In genomic region chr1:68168545-68169065, GRCh38 we compare ENCODE assay signal across 30 cellular contexts.
DNase-seq lines count a peak whose midpoint lies in the region; ATAC-seq and TF ChIP-seq lines count a peak whose summit lies in the region.
"Had no signal": no experiment of that assay in that cellular context is flagged by ENCODE, and none has a peak within 500 bp of the region (broad histone marks: within the 10 kb centered on the region; RNA-seq: fewer than 3 reads in every experiment).

No MANE protein-coding gene starts in this region.

- H3K36me3 Mint-ChIP-seq in naive thymus-derived CD8-positive, alpha-beta T cell, result no peaks in the 10 kb centered on the region

- ATAC-seq in Right ventricle myocardium superior (ENCODE audit: poor library complexity) (peak; percentile 32), Right ventricle myocardium inferior (no peak), left lobe of liver (peak; percentile 34), GM18498 (IDR thresholded peaks at IDR 0.05; ENCODE audit: unreplicated experiment) (no peak), GM19397 (IDR thresholded peaks at IDR 0.05; ENCODE audit: unreplicated experiment) (no peak)
- ATAC-seq in naive thymus-derived CD8-positive, alpha-beta T cell, result no peak
- ATAC-seq: activated CD8-positive, alpha-beta T cell treated with anti-CD3 and anti-CD28 coated beads for 36 hours; Panc1 had no signal

- no peak overlapping the region for H3K4me3 ChIP-seq in esophagus muscularis mucosa
- H3K4me3 ChIP-seq: cardiac muscle cell, prostate gland had no signal

- no peak for TF ChIP-seq EP300 in esophagus muscularis mucosa (IDR thresholded peaks at IDR 0.05)

- no peak for TF ChIP-seq CTCF in esophagus muscularis mucosa (IDR thresholded peaks at IDR 0.05)

- peaks cover 34 to 70% (median 60%) of the 10 kb centered on the region in 4 donors for H3K4me1 ChIP-seq in esophagus muscularis mucosa
- H3K4me1 ChIP-seq: prostate gland had no signal

- H3K9me3 Mint-ChIP-seq in naive thymus-derived CD8-positive, alpha-beta T cell, result peaks cover 0 to 4% (median 2%) of the 10 kb centered on the region in 9 donors
- H3K9me3 Mint-ChIP-seq: activated CD8-positive, alpha-beta T cell treated with anti-CD3 and anti-CD28 coated beads for 36 hours; dendritic cell treated with granulocyte-macrophage colony-stimulating factor and Interleukin-4, amounts not matched to agents 40 ng/mL and 50 ng/mL, for 4 days; type B pancreatic cell had no signal

- peaks cover 0 to 3% (median 0%) of the 10 kb centered on the region in 4 donors for H3K36me3 ChIP-seq in esophagus muscularis mucosa
- H3K36me3 ChIP-seq: cardiac muscle cell, prostate gland had no signal

- H3K27me3 Mint-ChIP-seq in naive thymus-derived CD8-positive, alpha-beta T cell, result peaks cover 0 to 35% (median 4%) of the 10 kb centered on the region in 5 donors
- H3K27me3 Mint-ChIP-seq: activated CD8-positive, alpha-beta T cell treated with anti-CD3 and anti-CD28 coated beads for 36 hours; dendritic cell treated with granulocyte-macrophage colony-stimulating factor and Interleukin-4, amounts not matched to agents 40 ng/mL and 50 ng/mL, for 4 days; type B pancreatic cell had no signal

- POLR2A ChIA-PET in naive thymus-derived CD8-positive, alpha-beta T cell (lab: Charles Lee), result no interaction called here

- no peaks in the 10 kb centered on the region for H3K4me1 Mint-ChIP-seq in naive thymus-derived CD8-positive, alpha-beta T cell

- no peaks in the 10 kb centered on the region for H3K27me3 ChIP-seq in esophagus muscularis mucosa
- H3K27me3 ChIP-seq: cardiac muscle cell had no signal

- H3K27ac ChIP-seq in esophagus muscularis mucosa (replicated peaks in 1 of 4), result peak overlapping the region; percentile 25 to 64 (median 47)
- H3K27ac ChIP-seq: cardiac muscle cell, prostate gland had no signal

- TF ChIP-seq POLR2A in esophagus muscularis mucosa (IDR thresholded peaks at IDR 0.05; ENCODE audit: low read depth), result no peak

- no peak overlapping the region for H3K4me3 Mint-ChIP-seq in naive thymus-derived CD8-positive, alpha-beta T cell
- H3K4me3 Mint-ChIP-seq: activated CD8-positive, alpha-beta T cell treated with anti-CD3 and anti-CD28 coated beads for 36 hours; dendritic cell treated with granulocyte-macrophage colony-stimulating factor and Interleukin-4, amounts not matched to agents 40 ng/mL and 50 ng/mL, for 4 days; type B pancreatic cell had no signal

- intact Hi-C loops in Right ventricle myocardium superior (cut with DNase I), result no loop called here
- intact Hi-C loops in Right ventricle myocardium inferior (cut with DNase I), result no loop called here
- intact Hi-C loops in esophagus muscularis mucosa (cut with DNase I), result no loop called here

- H3K27ac Mint-ChIP-seq in naive thymus-derived CD8-positive, alpha-beta T cell, result no peak overlapping the region
- H3K27ac Mint-ChIP-seq: activated CD8-positive, alpha-beta T cell treated with anti-CD3 and anti-CD28 coated beads for 36 hours; dendritic cell treated with granulocyte-macrophage colony-stimulating factor and Interleukin-4, amounts not matched to agents 40 ng/mL and 50 ng/mL, for 4 days; type B pancreatic cell had no signal

- WGBS in esophagus muscularis mucosa, result 47% methylated on average over 4 of the region's 4 CpGs

- no peaks in the 10 kb centered on the region for H3K9me3 ChIP-seq in esophagus muscularis mucosa
- H3K9me3 ChIP-seq: prostate gland had no signal

- DNase-seq in Right ventricle myocardium superior (no peak), Right ventricle myocardium inferior (ENCODE audit: missing footprints) (no peak), esophagus muscularis mucosa (ENCODE audit: extremely low spot score) (peak; percentile 24), left lobe of liver (ENCODE audit: low spot score) (no peak), globus pallidus (ENCODE audit: low spot score) (no peak)
- no peak for DNase-seq in naive thymus-derived CD8-positive, alpha-beta T cell
- DNase-seq: activated CD8-positive, alpha-beta T cell treated with anti-CD3 and anti-CD28 coated beads for 36 hours; activated naive CD4-positive, alpha-beta T cell treated with anti-CD3 and anti-CD28 coated beads, Interleukin-2, amount 50 U/mL, for 16 hours; amygdala; Calu3; DMS79; erythroblast; GDM1; HCEC 1CT; hippocampal formation; Karpas-422; mesenchymal stem cell; NCI-H1436; NCI-H2081 treated with DMSO at 0.1 percent for 48 hours; NCI-H748 treated with DMSO at 0.1 percent for 48 hours; stimulated activated CD4-positive, alpha-beta T cell treated with anti-CD3 and anti-CD28 coated beads, Interleukin-15, amount 100 ng/mL, for 24 hours; stimulated activated CD4-positive, alpha-beta T cell treated with anti-CD3 and anti-CD28 coated beads, Interleukin-4, amount 100 ng/mL, for 4 hours; T-helper 9 cell had no signal

Comparison
In these comparisons a context has a peak if more than half of its experiments do, and no peak if none do; other contexts are left out.
1. ATAC-seq: peak in Right ventricle myocardium superior (single experiment) and left lobe of liver (single experiment); none in Right ventricle myocardium inferior (single experiment), naive thymus-derived CD8-positive, alpha-beta T cell (0 of 2), GM18498 (single experiment) and GM19397 (single experiment).